ENCODE assay signal across 1 cellular context in genomic region chr19:5340637-5341447, GRCh38.
TF ChIP-seq lines count a peak whose summit lies in the region.

TSS of gene PTPRS (minus strand) at chr19:5340812. CDS start at chr19:5286140, 54,672 bp downstream.

TF ChIP-seq in WTC11, 78 proteins besides CTCF, POLR2A, EP300 and RAD21 (continued from another document):
- TF ChIP-seq AFF4 (CRISPR knock-in tag; IDR thresholded peaks at IDR 0.05; ENCODE audit: borderline replicate concordance) (peak; percentile 98), FOXP4 (CRISPR knock-in tag; IDR thresholded peaks at IDR 0.05) (peak; percentile 100), PRRX2 (CRISPR knock-in tag; IDR thresholded peaks at IDR 0.05) (no peak), ZNF416 (CRISPR knock-in tag; IDR thresholded peaks at IDR 0.05) (no peak), SOX15 (CRISPR knock-in tag; IDR thresholded peaks at IDR 0.05) (no peak), GTF2I (CRISPR knock-in tag; conservative IDR thresholded peaks at IDR 0.05) (no peak), MXD4 (CRISPR knock-in tag; IDR thresholded peaks at IDR 0.05; ENCODE audit: borderline replicate concordance) (no peak), SMAD4 (CRISPR knock-in tag; IDR thresholded peaks at IDR 0.05) (peak; percentile 96), ATF3 (CRISPR knock-in tag; conservative IDR thresholded peaks at IDR 0.05) (peak; percentile 91; the same call in 1 of the 2 replicates), ZBTB21 (CRISPR knock-in tag; IDR thresholded peaks at IDR 0.05; ENCODE audit: borderline replicate concordance) (peak; percentile 99), PREB (CRISPR knock-in tag; IDR thresholded peaks at IDR 0.05; ENCODE audit: borderline replicate concordance) (peak; percentile 99), FOXK1 (CRISPR knock-in tag; IDR thresholded peaks at IDR 0.05) (peak; percentile 99), CDX4 (CRISPR knock-in tag; IDR thresholded peaks at IDR 0.05; ENCODE audit: borderline replicate concordance) (no peak), ERG (CRISPR knock-in tag; IDR thresholded peaks at IDR 0.05) (no peak), EMX1 (CRISPR knock-in tag; IDR thresholded peaks at IDR 0.05) (no peak), SMAD3 (CRISPR knock-in tag; IDR thresholded peaks at IDR 0.05; ENCODE audit: borderline replicate concordance) (peak; percentile 100), RORB (CRISPR knock-in tag; IDR thresholded peaks at IDR 0.05) (no peak), MAX (CRISPR knock-in tag; IDR thresholded peaks at IDR 0.05) (peak; percentile 100), IRF1 (CRISPR knock-in tag; IDR thresholded peaks at IDR 0.05) (peak; percentile 100), ZNF138 (CRISPR knock-in tag; conservative IDR thresholded peaks at IDR 0.05) (peak; percentile 100), ZNF423 (CRISPR knock-in tag; IDR thresholded peaks at IDR 0.05) (no peak), ATF6 (CRISPR knock-in tag; IDR thresholded peaks at IDR 0.05) (peak; percentile 95), ZNF317 (CRISPR knock-in tag; IDR thresholded peaks at IDR 0.05; ENCODE audit: borderline replicate concordance, low read depth) (peak; percentile 93), ATF2 (CRISPR knock-in tag; IDR thresholded peaks at IDR 0.05; ENCODE audit: borderline replicate concordance, low read depth) (peak; percentile 99), TP53 (CRISPR knock-in tag; IDR thresholded peaks at IDR 0.05) (peak; percentile 100), ZNF121 (CRISPR knock-in tag; IDR thresholded peaks at IDR 0.05) (peak; percentile 78; the same call in 1 of the 2 replicates), ATF1 (CRISPR knock-in tag; IDR thresholded peaks at IDR 0.05) (peak; percentile 99), ZNF232 (CRISPR knock-in tag; IDR thresholded peaks at IDR 0.05) (peak; percentile 99), ELF4 (CRISPR knock-in tag; IDR thresholded peaks at IDR 0.05; ENCODE audit: low read depth) (peak; percentile 99), ESRRA (CRISPR knock-in tag; IDR thresholded peaks at IDR 0.05; ENCODE audit: borderline replicate concordance) (peak; percentile 100), AR (CRISPR knock-in tag; IDR thresholded peaks at IDR 0.05) (no peak), ZNF396 (CRISPR knock-in tag; IDR thresholded peaks at IDR 0.05; ENCODE audit: borderline replicate concordance) (no peak), ZMAT4 (CRISPR knock-in tag; IDR thresholded peaks at IDR 0.05) (no peak), USF2 (CRISPR knock-in tag; IDR thresholded peaks at IDR 0.05) (peak; percentile 99), ZNF425 (CRISPR knock-in tag; conservative IDR thresholded peaks at IDR 0.05) (no peak), NR2C2 (CRISPR knock-in tag; IDR thresholded peaks at IDR 0.05) (peak; percentile 93), CREB1 (CRISPR knock-in tag; IDR thresholded peaks at IDR 0.05) (peak; percentile 100), RELA (CRISPR knock-in tag; IDR thresholded peaks at IDR 0.05; ENCODE audit: borderline replicate concordance) (peak; percentile 100)
TF ChIP-seq in WTC11: peak in this region for 56.
